In genomic region chr6:39228992-39229767, GRCh38 we compare ENCODE assay signal across 8 cellular contexts. TPM values are rescaled to one million over a fixed set of nuclear protein-coding genes. Genes with fewer than 3 reads are reported as not detected.
DNase-seq lines count a peak whose midpoint lies in the region; ATAC-seq and TF ChIP-seq lines count a peak whose summit lies in the region.

TSS of gene KCNK5 (minus strand) at chr6:39229475. CDS start at chr6:39229111, 364 bp downstream.

- peak within 1 kb of the TSS; percentile 61 for H3K9ac ChIP-seq in rectal smooth muscle tissue (ENCODE audit: low read length)

- no peaks in the 10 kb centered on the region for H3K9me3 ChIP-seq in uterus

- TF ChIP-seq POLR2A in uterus (IDR thresholded peaks at IDR 0.05), result peak in 1 of 2 donors; percentile 45

- H3K27me3 ChIP-seq in rectal smooth muscle tissue (ENCODE audit: control insufficient read depth, insufficient read depth, low read length) (peaks cover 3% of the 10 kb centered on the region), uterus (peaks cover 0 to 4% of the 10 kb centered on the region in 2 donors)

- H3K4me3 ChIP-seq in rectal smooth muscle tissue (ENCODE audit: low read length), result peak within 1 kb of the TSS; percentile 73
- H3K4me3 ChIP-seq in uterus, result peak within 1 kb of the TSS; percentile 30 to 43

- intact Hi-C loops in left ventricle myocardium superior (cut with micrococcal nuclease), result no loop called here
- intact Hi-C loops in uterus (cut with DNase I; ENCODE audit: low total_unique reads), result no loop called here

- DNase-seq in AML-193 (lab: John Stamatoyannopoulos, UW) (peak; percentile 96 to 97), HuH-7 (ENCODE audit: low spot score) (peak; percentile 86), SK-N-DZ (ENCODE audit: low spot score) (peak; percentile 78), left ventricle myocardium superior (peak; percentile 83), uterus (peak in 1 of 2 donors; percentile 46)

- H3K27me3 Mint-ChIP-seq in activated naive CD4-positive, alpha-beta T cell treated with anti-CD3 and anti-CD28 coated beads, Interleukin-2, amount 50 U/mL, for 24 hours, result no peaks in the 10 kb centered on the region

- no peaks in the 10 kb centered on the region for H3K36me3 Mint-ChIP-seq in activated naive CD4-positive, alpha-beta T cell treated with anti-CD3 and anti-CD28 coated beads, Interleukin-2, amount 50 U/mL, for 24 hours

- ATAC-seq in GM19372 (IDR thresholded peaks at IDR 0.05; ENCODE audit: low read depth, unreplicated experiment), result peak; percentile 56
- peak; percentile 96 for ATAC-seq in left ventricle myocardium superior

- peak within 1 kb of the TSS; percentile 55 for H3K27ac Mint-ChIP-seq in activated naive CD4-positive, alpha-beta T cell treated with anti-CD3 and anti-CD28 coated beads, Interleukin-2, amount 50 U/mL, for 24 hours

- H3K27ac ChIP-seq in rectal smooth muscle tissue (ENCODE audit: low read depth, low read length), result no peak within 1 kb of the TSS
- no peak within 1 kb of the TSS for H3K27ac ChIP-seq in uterus

- H3K4me1 ChIP-seq in rectal smooth muscle tissue (ENCODE audit: control insufficient read depth, insufficient read depth, low read length) (no peaks in the 10 kb centered on the region), uterus (peaks cover 0 to 8% of the 10 kb centered on the region in 2 donors)

- TF ChIP-seq CTCF in uterus (IDR thresholded peaks at IDR 0.05), result peak in 2 of 4 experiments; percentile 30 to 32

- H3K4me1 Mint-ChIP-seq in activated naive CD4-positive, alpha-beta T cell treated with anti-CD3 and anti-CD28 coated beads, Interleukin-2, amount 50 U/mL, for 24 hours, result peaks cover 42% of the 10 kb centered on the region

- no peaks in the 10 kb centered on the region for H3K36me3 ChIP-seq in rectal smooth muscle tissue (ENCODE audit: control insufficient read depth, insufficient read depth, low read length)
- no peaks in the 10 kb centered on the region for H3K36me3 ChIP-seq in uterus

- peak within 1 kb of the TSS; percentile 84 for H3K4me3 Mint-ChIP-seq in activated naive CD4-positive, alpha-beta T cell treated with anti-CD3 and anti-CD28 coated beads, Interleukin-2, amount 50 U/mL, for 24 hours

- no peaks in the 10 kb centered on the region for H3K9me3 Mint-ChIP-seq in activated naive CD4-positive, alpha-beta T cell treated with anti-CD3 and anti-CD28 coated beads, Interleukin-2, amount 50 U/mL, for 24 hours

RNA-seq across cellular contexts. Expression of gene KCNK5, which starts in this region (rescaled TPM):
- 2.5 and 2.6 TPM in 2 replicates for polyA plus RNA-seq in SK-N-DZ (2014; cell fraction: cytosol; rRNA removed)
- 2.4 and 2.5 TPM in 2 replicates for polyA plus RNA-seq in SK-N-DZ (2014; cell fraction: nucleus; rRNA removed)
- 0.50 TPM for total RNA-seq in left ventricle myocardium superior
- 1 to 10 TPM; 1.0 to 4.8 (median 2.0) TPM for total RNA-seq in uterus

Comparison
In these comparisons a context has a peak if more than half of its experiments do, and no peak if none do; other contexts are left out.
1. Peak in DNase-seq and ATAC-seq in left ventricle myocardium superior; RNA of the gene not detected or under 1 TPM.